ENCODE assay signal across 17 cellular contexts in the genomic region with DNA sequence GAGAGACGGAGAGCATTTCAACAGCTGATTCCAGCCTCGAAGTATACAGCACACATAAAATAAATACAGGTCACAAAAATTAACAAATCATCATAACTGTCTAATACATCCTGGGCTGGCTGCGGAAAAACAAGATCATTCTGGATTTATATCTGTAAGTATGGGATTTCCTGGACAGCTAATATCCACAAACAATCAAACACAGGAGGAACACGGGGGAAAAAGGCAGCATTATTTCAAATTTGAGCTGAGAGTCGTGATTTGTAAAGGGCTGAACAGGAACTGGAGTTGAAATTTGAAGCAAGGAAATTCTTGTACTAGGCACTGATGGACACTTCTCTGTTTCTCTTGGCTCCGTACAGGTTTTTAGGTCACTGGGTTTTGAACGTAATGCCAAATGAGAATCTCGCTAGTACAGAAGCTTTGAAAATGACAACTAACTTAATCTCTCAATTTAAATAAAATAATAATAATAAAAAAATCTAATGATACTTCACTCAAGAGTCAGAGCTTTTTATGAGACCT.
DNase-seq lines count a peak whose midpoint lies in the region; ATAC-seq and TF ChIP-seq lines count a peak whose summit lies in the region.
"Had no signal": no experiment of that assay in that cellular context is flagged by ENCODE, and none has a peak within 500 bp of the region (broad histone marks: within the 10 kb centered on the region; RNA-seq: fewer than 3 reads in every experiment).

No MANE protein-coding gene starts in this region.

- ATAC-seq in psoas muscle (peak in 3 of 4 donors; percentile 33 to 65 (median 44)), HG03520 (IDR thresholded peaks at IDR 0.05; ENCODE audit: unreplicated experiment) (no peak), GM19351 (IDR thresholded peaks at IDR 0.05; ENCODE audit: unreplicated experiment) (no peak)
- ATAC-seq: GM12878, WTC11 had no signal

- H3K9me3 ChIP-seq in OCI-LY3 (ENCODE audit: insufficient read depth, low read length) (no peaks in the 10 kb centered on the region), right atrium auricular region (no peaks in the 10 kb centered on the region), psoas muscle (no peaks in the 10 kb centered on the region)
- H3K9me3 ChIP-seq: pancreas had no signal

- H3K36me3 ChIP-seq in OCI-LY3 (replicated peaks; ENCODE audit: low read depth, low read length), result peaks cover 40% of the 10 kb centered on the region
- H3K36me3 ChIP-seq in right atrium auricular region, result no peaks in the 10 kb centered on the region
- peaks cover 0 to 3% of the 10 kb centered on the region in 2 donors for H3K36me3 ChIP-seq in psoas muscle (ENCODE audit: insufficient read depth in 1 of 2, low read depth in 1 of 2)
- H3K36me3 ChIP-seq: pancreas had no signal

- DNase-seq in right atrium auricular region (ENCODE audit: low spot score), result no peak
- no peak for DNase-seq in psoas muscle
- DNase-seq in islet precursor cell, result no peak
- DNase-seq in foreskin fibroblast, result no peak
- DNase-seq: central memory CD4-positive, alpha-beta T cell; GM23248; Karpas-422; NCI-H2081; NCI-H82; pancreas; stimulated activated CD4-positive, alpha-beta T cell treated with anti-CD3 and anti-CD28 coated beads, Interleukin-1b, Interleukin-23, amount 100 ng/mL, for 48 hours had no signal

- H3K4me1 ChIP-seq in OCI-LY3 (ENCODE audit: low read length) (peaks cover 98% of the 10 kb centered on the region), right atrium auricular region (peaks cover 0 to 49% of the 10 kb centered on the region in 2 donors), psoas muscle (peaks cover 32% of the 10 kb centered on the region)

- H3K9ac ChIP-seq in OCI-LY3 (ENCODE audit: low read length), result no peak overlapping the region
- H3K9ac ChIP-seq: GM23248 had no signal

- H3K27ac ChIP-seq in OCI-LY3 (ENCODE audit: low read length), result no peak overlapping the region
- H3K27ac ChIP-seq in right atrium auricular region, result peak overlapping the region; percentile 25 to 38
- peak overlapping the region; percentile 47 for H3K27ac ChIP-seq in psoas muscle
- H3K27ac ChIP-seq: GM23248 had no signal

- H3K4me1 Mint-ChIP-seq in brain, result peaks cover 73% of the 10 kb centered on the region

- peak overlapping the region; percentile 10; the same call in 1 of the 2 replicates for H3K4me2 ChIP-seq in OCI-LY3 (ENCODE audit: low read length)

- H3K36me3 Mint-ChIP-seq in brain, result no peaks in the 10 kb centered on the region
- H3K36me3 Mint-ChIP-seq: WTC11 had no signal

- H3K27me3 Mint-ChIP-seq in brain, result no peaks in the 10 kb centered on the region

- H3K4me3 ChIP-seq in OCI-LY3 (ENCODE audit: low read length) (no peak overlapping the region), right atrium auricular region (no peak overlapping the region), psoas muscle (peak overlapping the region; percentile 40), foreskin fibroblast (ENCODE audit: low read depth in 1 of 2, low read length in 2 of 2) (no peak overlapping the region)
- H3K4me3 ChIP-seq: GM12878, GM23248, pancreas had no signal

- H3K27me3 ChIP-seq in OCI-LY3 (ENCODE audit: low read depth, low read length), result no peaks in the 10 kb centered on the region
- no peaks in the 10 kb centered on the region for H3K27me3 ChIP-seq in right atrium auricular region
- no peaks in the 10 kb centered on the region for H3K27me3 ChIP-seq in psoas muscle (ENCODE audit: insufficient read depth in 3 of 3, low read length in 2 of 3)
- H3K27me3 ChIP-seq: pancreas had no signal

- peak overlapping the region in 4 of 5 experiments; percentile 4 to 26 (median 19) for H3K4me3 Mint-ChIP-seq in brain
- H3K4me3 Mint-ChIP-seq: WTC11 had no signal

- WGBS in psoas muscle, 3 donors, result 16 to 31% (median 17%) methylated on average over 8 of the region's 8 CpGs

- H2AFZ ChIP-seq in OCI-LY3 (ENCODE audit: low read depth, low read length), result no peak overlapping the region
- H2AFZ ChIP-seq: GM23248 had no signal

- peak overlapping the region in 4 of 5 experiments; percentile 12 to 64 (median 16) for H3K27ac Mint-ChIP-seq in brain
- H3K27ac Mint-ChIP-seq: WTC11 had no signal

- H4K20me1 ChIP-seq in OCI-LY3 (ENCODE audit: insufficient read depth, low read length), result peaks cover 93% of the 10 kb centered on the region

- intact Hi-C loops in psoas muscle (cut with DNase I), result loop anchor here (5.0 to 10.0 kb wide), 5 partner anchors 56 to 389 kb away; no protein-coding TSS in a partner anchor

- peaks cover 0 to 2% (median 0%) of the 10 kb centered on the region in 5 experiments for H3K9me3 Mint-ChIP-seq in brain
- H3K9me3 Mint-ChIP-seq: WTC11 had no signal

- TF ChIP-seq CTCF in OCI-LY3 (IDR thresholded peaks at IDR 0.05; ENCODE audit: low read depth, low read length), result no peak
- TF ChIP-seq CTCF in brain (conservative IDR thresholded peaks at IDR 0.05), result no peak
- TF ChIP-seq CTCF in right atrium auricular region (IDR thresholded peaks at IDR 0.05), result no peak
- no peak for TF ChIP-seq CTCF in psoas muscle (IDR thresholded peaks at IDR 0.05)
- no peak for TF ChIP-seq CTCF in foreskin fibroblast (IDR thresholded peaks at IDR 0.05; ENCODE audit: low read depth, low read length)

- peaks cover 98% of the 10 kb centered on the region for H3K79me2 ChIP-seq in OCI-LY3 (ENCODE audit: low read length)

Comparison
In these comparisons a context has a peak if more than half of its experiments do, and no peak if none do; other contexts are left out.
1. ATAC-seq: peak in psoas muscle (3 of 4); none in HG03520 (single experiment) and GM19351 (single experiment).